Comparison of ENCODE assay signal across 1 cellular context in genomic region chr9:127826253-127826913, GRCh38.
TF ChIP-seq lines count a peak whose summit lies in the region.

No MANE protein-coding gene starts in this region.

TF ChIP-seq in HCT116, 20 proteins besides CTCF, POLR2A, EP300 and RAD21 (continued from another document):
- TF ChIP-seq SP1 (IDR thresholded peaks at IDR 0.05; ENCODE audit: low read depth) = no peak
- TF ChIP-seq POLR2AphosphoS5 (IDR thresholded peaks at IDR 0.05; ENCODE audit: low read depth, low read length) = no peak
- no peak for TF ChIP-seq EZH2phosphoT487 (IDR thresholded peaks at IDR 0.05; ENCODE audit: borderline replicate concordance)
- no peak for TF ChIP-seq SRF (IDR thresholded peaks at IDR 0.05; ENCODE audit: low read depth)
- TF ChIP-seq EGR1 (IDR thresholded peaks at IDR 0.05; ENCODE audit: low read depth) = no peak
- no peak for TF ChIP-seq REST (IDR thresholded peaks at IDR 0.05; ENCODE audit: low read depth)
- no peak for TF ChIP-seq CBX3 (IDR thresholded peaks at IDR 0.05; ENCODE audit: low read depth)
- TF ChIP-seq JUND (IDR thresholded peaks at IDR 0.05) = no peak
